In the genomic region with DNA sequence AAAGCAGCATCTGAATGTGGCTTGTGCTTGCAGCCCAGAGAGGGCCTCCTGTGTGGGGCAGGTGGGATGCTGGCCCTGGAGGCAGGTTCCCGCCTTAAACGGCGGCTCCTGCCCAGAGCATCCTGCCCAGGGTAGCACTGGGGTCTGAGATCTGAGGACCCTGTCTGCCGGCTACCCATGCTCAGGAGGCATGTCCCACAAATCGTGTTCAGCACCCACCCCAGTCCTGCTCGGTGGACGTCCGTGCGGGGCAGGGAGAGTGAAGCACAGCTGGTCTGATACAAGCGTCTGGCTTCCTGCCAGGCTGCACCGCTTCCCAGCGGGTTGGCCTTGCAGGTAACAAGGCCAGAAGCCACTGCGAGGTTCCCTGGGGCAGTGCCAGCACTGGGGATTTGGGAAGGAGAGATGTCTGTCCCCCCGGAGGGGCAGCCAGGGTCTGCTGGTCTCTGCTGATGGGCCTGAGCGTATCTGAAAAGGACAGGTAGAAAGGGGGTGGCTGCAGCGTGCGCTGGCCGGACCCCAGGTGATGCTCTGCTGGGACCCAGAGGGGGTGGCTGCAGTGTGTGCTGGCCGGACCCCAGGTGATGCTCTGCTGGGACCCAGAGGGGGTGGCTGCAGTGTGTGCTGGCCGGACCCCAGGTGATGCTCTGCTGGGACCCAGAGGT, we compare ENCODE assay signal across 9 cellular contexts. TPM values are rescaled to one million over a fixed set of nuclear protein-coding genes. Genes with fewer than 3 reads are reported as not detected.
A peak's percentile ranks its signal among the peaks of the same experiment; 100 is the strongest.
DNase-seq lines count a peak whose midpoint lies in the region; ATAC-seq, FAIRE-seq and TF ChIP-seq lines count a peak whose summit lies in the region.
"Had no signal": no experiment of that assay in that cellular context is flagged by ENCODE, and none has a peak within 500 bp of the region (broad histone marks: within the 10 kb centered on the region; RNA-seq: fewer than 3 reads in every experiment).

No MANE protein-coding gene starts in this region.

- H3K9me3 ChIP-seq in AG04450 (ENCODE audit: control insufficient read depth, insufficient read depth, low read length), result no peaks in the 10 kb centered on the region; the same call in 1 of the 2 replicates
- no peaks in the 10 kb centered on the region for H3K9me3 ChIP-seq in GM12878 (replicated peaks; ENCODE audit: control insufficient read depth, insufficient read depth, low read length)

- H3K9me3 Mint-ChIP-seq in mesothelial cell of epicardium, result no peaks in the 10 kb centered on the region

- TF ChIP-seq CTCF in AG04450 (IDR thresholded peaks at IDR 0.05; ENCODE audit: low read depth, low read length), result no peak
- TF ChIP-seq CTCF in KMS-11 (conservative IDR thresholded peaks at IDR 0.05; ENCODE audit: low read depth, low read length), result no peak
- no peak for TF ChIP-seq CTCF in GM12878 (IDR thresholded peaks at IDR 0.05 in 2 of 3, conservative IDR thresholded peaks at IDR 0.05 in 1 of 3; ENCODE audit: control insufficient read depth in 2 of 3, extremely low read depth in 1 of 3, insufficient read depth in 1 of 3, low read depth in 3 of 3, low read length in 3 of 3)
- no peak for TF ChIP-seq CTCF in mesothelial cell of epicardium (IDR thresholded peaks at IDR 0.05; ENCODE audit: unreplicated experiment)

- H3K4me3 ChIP-seq in AG04450 (ENCODE audit: low read depth, low read length), result no peak overlapping the region
- H3K4me3 ChIP-seq in KMS-11 (IDR thresholded peaks at IDR 0.05; ENCODE audit: insufficient read depth, low read depth, low read length), result no peak overlapping the region
- H3K4me3 ChIP-seq in GM12878, result peak overlapping the region; percentile 64

- peaks cover 42% of the 10 kb centered on the region for H3K4me1 ChIP-seq in KMS-11 (ENCODE audit: low read depth, poor library complexity, severe bottlenecking)
- H3K4me1 ChIP-seq in GM12878 (ENCODE audit: control insufficient read depth, insufficient read depth, low read length), result peaks cover 67% of the 10 kb centered on the region

- no peaks in the 10 kb centered on the region for H3K27me3 ChIP-seq in AG04450 (ENCODE audit: control insufficient read depth, insufficient read depth, low read length)
- no peaks in the 10 kb centered on the region for H3K27me3 ChIP-seq in KMS-11 (ENCODE audit: insufficient read depth, low read depth)
- H3K27me3 ChIP-seq in GM12878 (replicated peaks in 1 of 2; ENCODE audit: control insufficient read depth in 2 of 2, insufficient read depth in 2 of 2, low read length in 1 of 2), result no peaks in the 10 kb centered on the region

- H3K4me1 Mint-ChIP-seq in mesothelial cell of epicardium, result peaks cover 29% of the 10 kb centered on the region

- H3K27me3 Mint-ChIP-seq in mesothelial cell of epicardium (ENCODE audit: low read depth), result no peaks in the 10 kb centered on the region

- H3K79me2 ChIP-seq in KMS-11 (ENCODE audit: insufficient read depth, low read depth), result peaks cover 36% of the 10 kb centered on the region
- H3K79me2 ChIP-seq in GM12878 (ENCODE audit: control insufficient read depth, insufficient read depth, low read length), result peaks cover 75% of the 10 kb centered on the region

- no peak for TF ChIP-seq EP300 in GM12878 (IDR thresholded peaks at IDR 0.05; ENCODE audit: borderline replicate concordance in 1 of 2, control insufficient read depth in 1 of 2, low read depth in 2 of 2, low read length in 2 of 2)

- 24% methylated on average over 20 of the region's 20 CpGs for WGBS in GM12878 (ENCODE audit: insufficient coverage, insufficient replicate concordance, low lambda C conversion rate, missing lambda C conversion rate)

- peak overlapping the region; percentile 93; the same call in 1 of the 2 replicates for H3K9ac ChIP-seq in KMS-11
- H3K9ac ChIP-seq in GM12878 (ENCODE audit: control insufficient read depth, insufficient read depth, low read length), result peak overlapping the region; percentile 89

- H4K20me1 ChIP-seq in KMS-11 (ENCODE audit: insufficient read depth) (no peaks in the 10 kb centered on the region), GM12878 (ENCODE audit: control insufficient read depth, insufficient read depth) (no peaks in the 10 kb centered on the region)

- ATAC-seq in GM12878, result no peak
- ATAC-seq in HG03442 (IDR thresholded peaks at IDR 0.05; ENCODE audit: unreplicated experiment), result no peak
- no peak for ATAC-seq in GM18873 (IDR thresholded peaks at IDR 0.05; ENCODE audit: low FRiP score, unreplicated experiment)

- H3K4me3 Mint-ChIP-seq in mesothelial cell of epicardium, result peak overlapping the region; percentile 15

- intact Hi-C loops in GM12878 (cut with micrococcal nuclease; ENCODE audit: unreplicated experiment), result loop anchor here (5.0 kb wide), 1 partner anchor 227 kb away; a partner anchor contains a TSS

- no peak for TF ChIP-seq RAD21 in GM12878 (IDR thresholded peaks at IDR 0.05; ENCODE audit: insufficient read depth, low read depth, low read length)

- POLR2A ChIA-PET in AG04450 (lab: Yijun Ruan, JAX), result no interaction called here
- POLR2A ChIA-PET in GM12878 (lab: Charles Lee), result no interaction called here

- DNase-seq in AG04450 (ENCODE audit: low read depth, low spot score) (no peak), GM12878 (ENCODE audit: low read depth, low spot score) (no peak), mesothelial cell of epicardium (ENCODE audit: low spot score in 2 of 2, unreplicated experiment in 2 of 2) (no peak), dermis blood vessel endothelial cell (no peak), NCI-H1048 (lab: John Stamatoyannopoulos, UW) (no peak)

- peak overlapping the region; percentile 91 for H3K4me2 ChIP-seq in KMS-11
- H3K4me2 ChIP-seq in GM12878 (ENCODE audit: control insufficient read depth, insufficient read depth), result peak overlapping the region; percentile 90

- H3K27ac Mint-ChIP-seq in mesothelial cell of epicardium, result peak overlapping the region; percentile 50

- no peaks in the 10 kb centered on the region for H3K36me3 Mint-ChIP-seq in mesothelial cell of epicardium

- RAD21 ChIA-PET in GM12878 (lab: Charles Lee; ENCODE audit: unreplicated experiment), result interaction anchor here (0.6 to 2.0 kb wide), 4 partner anchors 12 to 308 kb away, joined by 3 to 4 read pairs (median 3); no protein-coding TSS in a partner anchor

- H3K27ac ChIP-seq in AG04450 (ENCODE audit: low read depth, low read length) (peak overlapping the region; percentile 39), KMS-11 (peak overlapping the region; percentile 95), GM12878 (ENCODE audit: control insufficient read depth, insufficient read depth) (peak overlapping the region; percentile 98)

- H3K36me3 ChIP-seq in KMS-11 (ENCODE audit: insufficient read depth) (no peaks in the 10 kb centered on the region), GM12878 (ENCODE audit: control insufficient read depth in 2 of 2, insufficient read depth in 2 of 2, low read length in 1 of 2) (peaks cover 0 to 15% of the 10 kb centered on the region in 2 experiments; a peak in 3 of 4 replicates)

- TF ChIP-seq POLR2A in GM12878 (IDR thresholded peaks at IDR 0.05; ENCODE audit: low read depth, low read length), result no peak; the same call in 1 of the 2 replicates

- FAIRE-seq in GM12878 (lab: Jason Lieb, UNC), result no peak
- FAIRE-seq: G401.6 had no signal

- CTCF ChIA-PET in AG04450 (lab: Charles Lee) (no interaction called here), GM12878 (lab: Yijun Ruan, JAX) (no interaction called here)

- in situ Hi-C loops in GM12878 (cut with MboI), result no loop called here

- SMC1A ChIA-PET in GM12878 (lab: Charles Lee; ENCODE audit: uncharacterized antibody, unreplicated experiment), result no interaction called here

- BruUV-seq in GM12878 (replicated peaks; lab: Mats Ljungman, UMichigan), result no TSS peak

- H2AFZ ChIP-seq in KMS-11 (ENCODE audit: low read depth), result no peak overlapping the region
- no peak overlapping the region for H2AFZ ChIP-seq in GM12878 (ENCODE audit: control insufficient read depth, low read depth, low read length)

RNA-seq across cellular contexts. Expression of a gene that starts 3.6 kb away (rescaled TPM):
- polyA plus RNA-seq in AG04450 (2011; rRNA removed) (8.7 and 11.8 TPM in 2 replicates), GM12878 (2011; rRNA removed) (15.5 and 33.0 TPM in 2 replicates), GM12878 (2014; fragmentation: Illumina TruSeq; extraction: Trizol) (0.93 and 9.0 TPM in 2 replicates), GM12878 (2014; fragmentation: Nextera tagmentation; extraction: Ambion mirVana) (1 to 10 TPM in 1 of 2 experiments, under 1 TPM in 1; 0.43 to 2.2 TPM), GM12878 (2014; rRNA removed) (106 and 125 TPM in 2 replicates), GM12878 (2016; fragmentation: Nextera tagmentation; extraction: Ambion mirVana) (100 to 1,000 TPM in 1 of 2 experiments, 10 to 100 TPM in 1; 93.4 to 109 TPM)
- polyA minus RNA-seq in AG04450 (2011; rRNA and poly(A)+ RNA removed), result 7.1 and 9.2 TPM in 2 replicates
- total RNA-seq in GM12878 (2013; cell fraction: nucleolus; rRNA removed), result 46.9 and 56.0 TPM in 2 replicates
- total RNA-seq in GM12878 (2014; rRNA removed) (60.8 and 83.1 TPM in 2 replicates), GM12878 (2014; rRNA removed; fragmentation: Illumina TruSeq; extraction: Trizol) (15.6 and 18.4 TPM in 2 replicates), GM12878 (2021) (111 and 116 TPM in 2 replicates), mesothelial cell of epicardium (44.3 to 44.6 TPM (median 44.4 TPM) in 3 replicates), dermis blood vessel endothelial cell (25.2 and 39.4 TPM in 2 replicates)
- 24.6 TPM for polyA plus RNA-seq in GM12878 (2011; ENCODE audit: low read depth)
- polyA plus RNA-seq in GM12878 (2011; cell fraction: cytosol; rRNA removed), result 51.3 and 72.8 TPM in 2 replicates
- 268 and 321 TPM in 2 replicates for polyA plus RNA-seq in GM12878 (2011; cell fraction: nucleus; rRNA removed)
- polyA plus RNA-seq in GM12878 (2012), result 77.8 and 82.8 TPM in 2 replicates
- polyA minus RNA-seq in GM12878 (2011; rRNA and poly(A)+ RNA removed), result 19.8 and 41.7 TPM in 2 replicates
- polyA minus RNA-seq in GM12878 (2011; cell fraction: cytosol; rRNA and poly(A)+ RNA removed), result 20.7 and 20.9 TPM in 2 replicates
- polyA minus RNA-seq in GM12878 (2011; cell fraction: nucleus; rRNA and poly(A)+ RNA removed), result 23.6 and 31.1 TPM in 2 replicates

RNA-seq across cellular contexts. Expression of a gene that starts 11.5 kb away (rescaled TPM):
- polyA plus RNA-seq in AG04450 (2011; rRNA removed), result 6.8 and 9.4 TPM in 2 replicates
- polyA minus RNA-seq in AG04450 (2011; rRNA and poly(A)+ RNA removed), result 3.4 and 4.9 TPM in 2 replicates
- total RNA-seq in GM12878 (2013; cell fraction: nucleolus; rRNA removed), result 8.6 and 12.9 TPM in 2 replicates
- total RNA-seq in GM12878 (2014; rRNA removed), result 19.8 and 23.3 TPM in 2 replicates
- 4.1 and 4.3 TPM in 2 replicates for total RNA-seq in GM12878 (2014; rRNA removed; fragmentation: Illumina TruSeq; extraction: Trizol)
- total RNA-seq in GM12878 (2021), result 18.1 and 21.7 TPM in 2 replicates
- polyA plus RNA-seq in GM12878 (2011; ENCODE audit: low read depth), result 4.5 TPM
- polyA plus RNA-seq in GM12878 (2011; rRNA removed), result 3.2 and 7.6 TPM in 2 replicates
- polyA plus RNA-seq in GM12878 (2011; cell fraction: cytosol; rRNA removed), result 13.6 and 22.1 TPM in 2 replicates
- 54.5 and 73.7 TPM in 2 replicates for polyA plus RNA-seq in GM12878 (2011; cell fraction: nucleus; rRNA removed)
- polyA plus RNA-seq in GM12878 (2012), result 15.2 and 16.0 TPM in 2 replicates
- polyA plus RNA-seq in GM12878 (2014; fragmentation: Illumina TruSeq; extraction: Trizol), result 0.16 and 2.4 TPM in 2 replicates
- polyA plus RNA-seq in GM12878 (2014; fragmentation: Nextera tagmentation; extraction: Ambion mirVana), result 1 to 10 TPM in 1 of 2 experiments, under 1 TPM in 1; 0.42 to 1.4 TPM
- polyA plus RNA-seq in GM12878 (2014; rRNA removed), result 20.3 and 28.2 TPM in 2 replicates
- 1 to 10 TPM; 2.1 to 2.3 TPM for polyA plus RNA-seq in GM12878 (2016; fragmentation: Nextera tagmentation; extraction: Ambion mirVana)
- polyA minus RNA-seq in GM12878 (2011; rRNA and poly(A)+ RNA removed), result 5.2 and 11.2 TPM in 2 replicates
- 3.5 and 3.7 TPM in 2 replicates for polyA minus RNA-seq in GM12878 (2011; cell fraction: cytosol; rRNA and poly(A)+ RNA removed)
- polyA minus RNA-seq in GM12878 (2011; cell fraction: nucleus; rRNA and poly(A)+ RNA removed), result 5.3 and 7.7 TPM in 2 replicates
- total RNA-seq in mesothelial cell of epicardium, result 25.5 to 28.3 TPM (median 26.9 TPM) in 3 replicates
- total RNA-seq in dermis blood vessel endothelial cell, result 32.8 and 47.0 TPM in 2 replicates

RNA-seq across cellular contexts. Expression of a gene that starts 18.8 kb away (rescaled TPM):
- polyA plus RNA-seq in AG04450 (2011; rRNA removed) (0.93 and 1.1 TPM in 2 replicates), GM12878 (2011; rRNA removed) (0.04 TPM in 1 of 2 replicates, not detected in the other), GM12878 (2014; fragmentation: Illumina TruSeq; extraction: Trizol) (not detected in 2 replicates), GM12878 (2014; fragmentation: Nextera tagmentation; extraction: Ambion mirVana) (not detected), GM12878 (2014; rRNA removed) (0.19 and 0.37 TPM in 2 replicates), GM12878 (2016; fragmentation: Nextera tagmentation; extraction: Ambion mirVana) (not detected)
- polyA minus RNA-seq in AG04450 (2011; rRNA and poly(A)+ RNA removed), result 0.17 and 0.28 TPM in 2 replicates
- total RNA-seq in GM12878 (2013; cell fraction: nucleolus; rRNA removed), result 0.35 and 0.44 TPM in 2 replicates
- total RNA-seq in GM12878 (2014; rRNA removed) (0.17 TPM in 1 of 2 replicates, not detected in the other), GM12878 (2014; rRNA removed; fragmentation: Illumina TruSeq; extraction: Trizol) (0.04 TPM in 1 of 2 replicates, not detected in the other), GM12878 (2021) (0.32 and 0.44 TPM in 2 replicates), mesothelial cell of epicardium (6.0 to 7.0 TPM (median 6.4 TPM) in 3 replicates), dermis blood vessel endothelial cell (0.34 and 0.60 TPM in 2 replicates)
- 0.18 TPM for polyA plus RNA-seq in GM12878 (2011; ENCODE audit: low read depth)
- polyA plus RNA-seq in GM12878 (2011; cell fraction: cytosol; rRNA removed), result 0.07 and 0.08 TPM in 2 replicates
- 0.63 and 0.73 TPM in 2 replicates for polyA plus RNA-seq in GM12878 (2011; cell fraction: nucleus; rRNA removed)
- 0.80 TPM in 2 replicates for polyA plus RNA-seq in GM12878 (2012)
- polyA minus RNA-seq in GM12878 (2011; rRNA and poly(A)+ RNA removed), result 0.15 TPM in 1 of 2 replicates, not detected in the other
- 0.31 TPM in 1 of 2 replicates, not detected in the other for polyA minus RNA-seq in GM12878 (2011; cell fraction: cytosol; rRNA and poly(A)+ RNA removed)
- polyA minus RNA-seq in GM12878 (2011; cell fraction: nucleus; rRNA and poly(A)+ RNA removed), result not detected in 2 replicates

RNA-seq across cellular contexts. Expression of a gene that starts 55.5 kb away (rescaled TPM):
- 8.5 and 10.8 TPM in 2 replicates for polyA plus RNA-seq in AG04450 (2011; rRNA removed)
- polyA minus RNA-seq in AG04450 (2011; rRNA and poly(A)+ RNA removed), result 11.9 and 12.7 TPM in 2 replicates
- 117 and 138 TPM in 2 replicates for total RNA-seq in GM12878 (2013; cell fraction: nucleolus; rRNA removed)
- 29.8 and 31.1 TPM in 2 replicates for total RNA-seq in GM12878 (2014; rRNA removed)
- 9.7 and 10.4 TPM in 2 replicates for total RNA-seq in GM12878 (2014; rRNA removed; fragmentation: Illumina TruSeq; extraction: Trizol)
- total RNA-seq in GM12878 (2021), result 33.3 and 41.4 TPM in 2 replicates
- 14.9 TPM for polyA plus RNA-seq in GM12878 (2011; ENCODE audit: low read depth)
- polyA plus RNA-seq in GM12878 (2011; rRNA removed), result 7.7 and 16.1 TPM in 2 replicates
- 16.2 and 26.4 TPM in 2 replicates for polyA plus RNA-seq in GM12878 (2011; cell fraction: cytosol; rRNA removed)
- 370 and 394 TPM in 2 replicates for polyA plus RNA-seq in GM12878 (2011; cell fraction: nucleus; rRNA removed)
- 31.4 and 32.3 TPM in 2 replicates for polyA plus RNA-seq in GM12878 (2012)
- polyA plus RNA-seq in GM12878 (2014; fragmentation: Illumina TruSeq; extraction: Trizol), result 5.7 and 9.6 TPM in 2 replicates
- polyA plus RNA-seq in GM12878 (2014; fragmentation: Nextera tagmentation; extraction: Ambion mirVana), result 1 to 10 TPM in 1 of 2 experiments, under 1 TPM in 1; 0.74 to 2.0 TPM
- 35.5 and 42.2 TPM in 2 replicates for polyA plus RNA-seq in GM12878 (2014; rRNA removed)
- polyA plus RNA-seq in GM12878 (2016; fragmentation: Nextera tagmentation; extraction: Ambion mirVana), result 10 to 100 TPM; 22.8 to 23.0 TPM
- polyA minus RNA-seq in GM12878 (2011; rRNA and poly(A)+ RNA removed), result 13.4 and 15.0 TPM in 2 replicates
- polyA minus RNA-seq in GM12878 (2011; cell fraction: cytosol; rRNA and poly(A)+ RNA removed), result 10.2 and 10.4 TPM in 2 replicates
- 32.4 and 44.1 TPM in 2 replicates for polyA minus RNA-seq in GM12878 (2011; cell fraction: nucleus; rRNA and poly(A)+ RNA removed)
- 64.1 to 65.9 TPM (median 65.3 TPM) in 3 replicates for total RNA-seq in mesothelial cell of epicardium
- 28.5 and 38.1 TPM in 2 replicates for total RNA-seq in dermis blood vessel endothelial cell

Comparison
In these comparisons a context has a peak if more than half of its experiments do, and no peak if none do; other contexts are left out.
1. H3K27ac ChIP-seq: peak in every context shown above with its lines; median percentile 98 in GM12878; 95 in KMS-11; 39 in AG04450.